In the genomic region with DNA sequence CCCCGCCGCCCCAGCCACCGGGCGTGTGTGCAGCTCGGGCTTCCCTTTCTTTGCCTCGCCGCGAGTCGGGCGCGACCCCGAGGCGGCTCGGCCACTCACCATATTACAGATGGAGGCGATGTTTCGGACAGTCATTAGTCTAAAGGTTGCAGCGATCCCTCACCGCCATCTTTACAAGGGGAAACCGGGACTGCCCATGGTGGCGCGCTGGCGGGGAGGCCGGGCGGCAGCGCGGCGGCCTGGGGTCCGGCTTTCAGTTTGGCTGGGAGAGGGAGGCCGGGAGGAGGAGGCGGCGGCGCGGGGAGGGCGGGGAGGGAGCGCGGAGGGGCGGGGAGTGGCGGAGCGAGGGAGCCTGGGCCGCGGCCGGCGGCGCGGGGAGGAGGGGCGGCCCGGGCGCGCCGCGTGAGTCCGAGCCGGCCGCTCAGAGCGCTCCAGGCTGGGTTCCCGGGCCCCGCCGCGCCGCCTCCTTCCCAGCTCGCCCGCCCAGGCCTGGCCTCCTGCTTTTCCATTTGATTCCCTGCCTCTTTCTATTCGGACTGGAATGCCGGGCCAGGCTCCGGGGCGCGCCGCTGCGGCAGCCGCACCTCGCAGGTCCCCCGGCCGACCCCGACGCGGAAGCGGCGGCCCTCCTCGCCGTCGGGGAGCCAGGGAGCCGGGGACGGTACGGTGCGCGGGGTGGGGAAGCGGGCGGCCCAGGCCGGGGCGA, we compare ENCODE assay signal across 8 cellular contexts. TPM values are rescaled to one million over a fixed set of nuclear protein-coding genes. Genes with fewer than 3 reads are reported as not detected.
DNase-seq lines count a peak whose midpoint lies in the region; ATAC-seq, FAIRE-seq and TF ChIP-seq lines count a peak whose summit lies in the region.

A gene with protein sequence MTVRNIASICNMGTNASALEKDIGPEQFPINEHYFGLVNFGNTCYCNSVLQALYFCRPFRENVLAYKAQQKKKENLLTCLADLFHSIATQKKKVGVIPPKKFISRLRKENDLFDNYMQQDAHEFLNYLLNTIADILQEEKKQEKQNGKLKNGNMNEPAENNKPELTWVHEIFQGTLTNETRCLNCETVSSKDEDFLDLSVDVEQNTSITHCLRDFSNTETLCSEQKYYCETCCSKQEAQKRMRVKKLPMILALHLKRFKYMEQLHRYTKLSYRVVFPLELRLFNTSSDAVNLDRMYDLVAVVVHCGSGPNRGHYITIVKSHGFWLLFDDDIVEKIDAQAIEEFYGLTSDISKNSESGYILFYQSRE (minus strand): TSS at position 286 of the 706 bp plus-strand sequence. CDS start 151 bp downstream, at position 135.

- intact Hi-C loops in thyroid gland (cut with DNase I), result loop anchor here (10.0 kb wide), 1 partner anchor 46 kb away; no protein-coding TSS in a partner anchor

- peaks cover 17% of the 10 kb centered on the region for H3K4me1 Mint-ChIP-seq in activated naive CD4-positive, alpha-beta T cell treated with anti-CD3 and anti-CD28 coated beads, Interleukin-2, amount 10 ng/mL, durations not matched to agents 7 days and 5 days

- no peaks in the 10 kb centered on the region for H4K20me1 ChIP-seq in DOHH2 (ENCODE audit: control insufficient read depth, insufficient read depth, low read depth, low read length)

- H3K9me3 ChIP-seq in DOHH2 (ENCODE audit: control insufficient read depth, insufficient read depth, low read length), result peaks cover 16% of the 10 kb centered on the region
- H3K9me3 ChIP-seq in neutrophil, result no peaks in the 10 kb centered on the region
- no peaks in the 10 kb centered on the region for H3K9me3 ChIP-seq in thyroid gland

- peak; percentile 85 for ATAC-seq in GM21381 (IDR thresholded peaks at IDR 0.05; ENCODE audit: unreplicated experiment)

- peaks cover 46% of the 10 kb centered on the region for H3K27me3 Mint-ChIP-seq in activated naive CD4-positive, alpha-beta T cell treated with anti-CD3 and anti-CD28 coated beads, Interleukin-2, amount 10 ng/mL, durations not matched to agents 7 days and 5 days

- peak within 1 kb of the TSS; percentile 89 for H3K4me2 ChIP-seq in DOHH2 (ENCODE audit: low read length)

- TF ChIP-seq CTCF in DOHH2 (IDR thresholded peaks at IDR 0.05; ENCODE audit: low read depth, low read length, poor library complexity, severe bottlenecking) (no peak), neutrophil (IDR thresholded peaks at IDR 0.05) (no peak), thyroid gland (IDR thresholded peaks at IDR 0.05) (peak in 1 of 6 experiments; percentile 11)

- H3K27ac Mint-ChIP-seq in activated naive CD4-positive, alpha-beta T cell treated with anti-CD3 and anti-CD28 coated beads, Interleukin-2, amount 10 ng/mL, durations not matched to agents 7 days and 5 days, result peak within 1 kb of the TSS; percentile 35

- CTCF ChIA-PET in activated naive CD4-positive, alpha-beta T cell treated with anti-CD3 and anti-CD28 coated beads, Interleukin-2, amount 10 ng/mL, durations not matched to agents 7 days and 5 days (lab: Charles Lee), result interaction anchor here (1.3 kb wide), 2 partner anchors 114 to 323 kb away, joined by 3 to 4 read pairs; no protein-coding TSS in a partner anchor

- H3K9me2 ChIP-seq in DOHH2 (replicated peaks; ENCODE audit: control insufficient read depth, low read length), result no peaks in the 10 kb centered on the region

- H3K27me3 ChIP-seq in DOHH2 (ENCODE audit: control insufficient read depth, low read length), result no peaks in the 10 kb centered on the region
- H3K27me3 ChIP-seq in neutrophil, result peaks cover 47% of the 10 kb centered on the region
- H3K27me3 ChIP-seq in thyroid gland, result no peaks in the 10 kb centered on the region

- peak; percentile 49 for DNase-seq in HTR-8/SVneo (ENCODE audit: insufficient read length, low spot score)
- peak; percentile 61 for DNase-seq in activated naive CD4-positive, alpha-beta T cell treated with anti-CD3 and anti-CD28 coated beads, Interleukin-2, amount 10 ng/mL, durations not matched to agents 7 days and 5 days
- peak; percentile 85 for DNase-seq in germinal center (ENCODE audit: low spot score)
- DNase-seq in thyroid gland, result peak; percentile 72

- H3K27ac ChIP-seq in DOHH2 (ENCODE audit: low read depth, low read length), result peak within 1 kb of the TSS; percentile 39
- no peak within 1 kb of the TSS for H3K27ac ChIP-seq in neutrophil
- H3K27ac ChIP-seq in thyroid gland, result peak within 1 kb of the TSS; percentile 92 to 95 (median 93)

- H3K36me3 Mint-ChIP-seq in activated naive CD4-positive, alpha-beta T cell treated with anti-CD3 and anti-CD28 coated beads, Interleukin-2, amount 10 ng/mL, durations not matched to agents 7 days and 5 days, result peaks cover 13% of the 10 kb centered on the region

- peaks cover 2% of the 10 kb centered on the region for H3K9me3 Mint-ChIP-seq in activated naive CD4-positive, alpha-beta T cell treated with anti-CD3 and anti-CD28 coated beads, Interleukin-2, amount 10 ng/mL, durations not matched to agents 7 days and 5 days

- peak; percentile 51 for TF ChIP-seq POLR2A in Raji (IDR thresholded peaks at IDR 0.05; ENCODE audit: insufficient read depth, low read depth, low read length)
- peak; percentile 34 to 74 for TF ChIP-seq POLR2A in thyroid gland (IDR thresholded peaks at IDR 0.05)

- WGBS in thyroid gland, 2 donors, result 0 to 2% methylated on average over 9 to 15 of the region's 90 CpGs

- peaks cover 59% of the 10 kb centered on the region for H3K79me2 ChIP-seq in DOHH2 (ENCODE audit: control insufficient read depth, low read length)

- peaks cover 25% of the 10 kb centered on the region for H3K4me1 ChIP-seq in DOHH2 (ENCODE audit: control insufficient read depth, low read length)
- peaks cover 8 to 16% of the 10 kb centered on the region in 2 experiments for H3K4me1 ChIP-seq in neutrophil (ENCODE audit: control insufficient read depth in 1 of 2, insufficient read depth in 1 of 2, low read depth in 1 of 2, low read length in 1 of 2)
- H3K4me1 ChIP-seq in thyroid gland, result peaks cover 7 to 12% of the 10 kb centered on the region in 2 donors

- H3F3A ChIP-seq in DOHH2 (ENCODE audit: control insufficient read depth, insufficient read depth), result no peaks in the 10 kb centered on the region

- H3K4me3 Mint-ChIP-seq in activated naive CD4-positive, alpha-beta T cell treated with anti-CD3 and anti-CD28 coated beads, Interleukin-2, amount 10 ng/mL, durations not matched to agents 7 days and 5 days, result peak within 1 kb of the TSS; percentile 83

- H3K4me3 ChIP-seq in DOHH2 (ENCODE audit: low read length) (peak within 1 kb of the TSS; percentile 88), neutrophil (ENCODE audit: low read depth in 1 of 2, low read length in 1 of 2) (peak within 1 kb of the TSS; percentile 45 to 58), thyroid gland (replicated peaks in 1 of 3) (peak within 1 kb of the TSS; percentile 54 to 92 (median 81))

- peaks cover 45% of the 10 kb centered on the region for H3K36me3 ChIP-seq in DOHH2 (ENCODE audit: control insufficient read depth, low read length)
- H3K36me3 ChIP-seq in neutrophil, result no peaks in the 10 kb centered on the region
- no peaks in the 10 kb centered on the region for H3K36me3 ChIP-seq in thyroid gland

- no peak for FAIRE-seq in HTR-8/SVneo (lab: Jason Lieb, UNC)

RNA-seq across cellular contexts. Expression of the gene that starts here (rescaled TPM):
- total RNA-seq in thyroid gland, result 10 to 100 TPM; 10.8 to 17.6 (median 14.2) TPM
